Comparison of ENCODE assay signal across 8 cellular contexts in genomic region chr1:201348211-201348566, GRCh38. TPM values are rescaled to one million over a fixed set of nuclear protein-coding genes. Genes with fewer than 3 reads are reported as not detected.
DNase-seq lines count a peak whose midpoint lies in the region; ATAC-seq and TF ChIP-seq lines count a peak whose summit lies in the region.

No MANE protein-coding gene starts in this region.

- no peak overlapping the region for H3K27ac ChIP-seq in heart right ventricle
- H3K27ac ChIP-seq in spleen, result no peak overlapping the region
- no peak overlapping the region for H3K27ac ChIP-seq in caudate nucleus (ENCODE audit: low read depth, low read length)

- no peak for TF ChIP-seq POLR2A in spleen (IDR thresholded peaks at IDR 0.05)

- no peaks in the 10 kb centered on the region for H3K36me3 ChIP-seq in heart right ventricle
- no peaks in the 10 kb centered on the region for H3K36me3 ChIP-seq in spleen

- DNase-seq in A172 (ENCODE audit: low spot score) (peak; percentile 59), NCI-H1105 treated with DMSO at 0.1 percent for 48 hours (lab: John Stamatoyannopoulos, UW) (peak; percentile 17), heart right ventricle (no peak), spleen (peak; percentile 57), caudate nucleus (lab: John Stamatoyannopoulos, UW) (no peak)
- peak; percentile 27 to 43 for DNase-seq in activated CD4-positive, alpha-beta T cell treated with anti-CD3 and anti-CD28 coated beads, Interleukin-2, amount 50 U/mL, for 48 hours

- peaks cover 0 to 8% (median 0%) of the 10 kb centered on the region in 7 donors for H3K27me3 ChIP-seq in heart right ventricle
- peaks cover 0 to 32% (median 4%) of the 10 kb centered on the region in 7 donors for H3K27me3 ChIP-seq in spleen (replicated peaks in 1 of 7)

- peaks cover 0 to 12% (median 3%) of the 10 kb centered on the region in 9 donors for H3K4me1 ChIP-seq in heart right ventricle
- H3K4me1 ChIP-seq in spleen, result no peaks in the 10 kb centered on the region

- TF ChIP-seq CTCF in GM12875 (IDR thresholded peaks at IDR 0.05; ENCODE audit: borderline replicate concordance, insufficient read depth, low read depth, low read length), result peak; percentile 79
- peak; percentile 33 to 61 (median 50) for TF ChIP-seq CTCF in heart right ventricle (IDR thresholded peaks at IDR 0.05)
- TF ChIP-seq CTCF in spleen (IDR thresholded peaks at IDR 0.05 in 8 of 11, conservative IDR thresholded peaks at IDR 0.05 in 3 of 11), result peak in 5 of 11 experiments; percentile 15 to 51 (median 36)

- intact Hi-C loops in heart right ventricle (cut with DNase I), result loop anchor here in 7 of 10 donors (2.0 to 10.0 kb wide), 9 partner anchors 36 to 134 kb away; no protein-coding TSS in a partner anchor
- intact Hi-C loops in spleen (cut with DNase I; ENCODE audit: low total_unique reads), result no loop called here

- WGBS in heart right ventricle, 2 donors, result 15 to 30% methylated on average over 6 of the region's 6 CpGs
- WGBS in spleen, 5 donors, result 13 to 27% (median 22%) methylated on average over 6 of the region's 6 CpGs

- ATAC-seq in heart right ventricle (peak in 7 of 8 donors; percentile 5 to 59 (median 48)), GM21619 (IDR thresholded peaks at IDR 0.05; ENCODE audit: unreplicated experiment) (no peak)

- no peak overlapping the region for H3K4me3 ChIP-seq in GM12875 (ENCODE audit: low read depth, low read length)
- H3K4me3 ChIP-seq in heart right ventricle, result no peak overlapping the region
- no peak overlapping the region for H3K4me3 ChIP-seq in spleen

- no peaks in the 10 kb centered on the region for H3K9me3 ChIP-seq in heart right ventricle
- no peaks in the 10 kb centered on the region for H3K9me3 ChIP-seq in spleen

RNA-seq across cellular contexts. Expression of gene TNNT2, which starts 29.3 kb away (rescaled TPM):
- total RNA-seq in A172 (2014; rRNA removed; shearing (Covaris generic)), result 0.45 and 2.9 TPM in 2 replicates
- over 10,000 TPM in 1 of 10 donors, 1,000 to 10,000 TPM in 9; 5,905 to 10,183 (median 7,503) TPM for total RNA-seq in heart right ventricle
- over 10,000 TPM; 10,337 to 31,279 TPM for polyA plus RNA-seq in heart right ventricle
- total RNA-seq in spleen, result under 1 TPM in 2 of 7 donors, not detected in 5; 0.41 to 0.55 TPM
- polyA plus RNA-seq in spleen, result 1 to 10 TPM; 1.2 to 3.8 (median 3.8) TPM

RNA-seq across cellular contexts. Expression of gene LAD1, which starts 50.9 kb away (rescaled TPM):
- total RNA-seq in A172 (2014; rRNA removed; shearing (Covaris generic)), result 0.67 TPM in 1 of 2 replicates, not detected in the other
- total RNA-seq in heart right ventricle (10 to 100 TPM in 1 of 10 donors, 1 to 10 TPM in 8, under 1 TPM in 1; 0.85 to 12.9 (median 2.9) TPM), spleen (1 to 10 TPM in 2 of 7 donors, under 1 TPM in 2, not detected in 3; 0.64 to 2.0 (median 1.3) TPM)
- polyA plus RNA-seq in heart right ventricle (10 to 100 TPM in 1 of 2 donors, 1 to 10 TPM in 1; 2.6 to 42.2 TPM), spleen (1 to 10 TPM in 2 of 3 donors, under 1 TPM in 1; 0.96 to 4.0 (median 2.4) TPM)

Comparison
In these comparisons a context has a peak if more than half of its experiments do, and no peak if none do; other contexts are left out.
1. DNase-seq: peak in A172 (single experiment), NCI-H1105 treated with DMSO at 0.1 percent for 48 hours (single experiment), activated CD4-positive, alpha-beta T cell treated with anti-CD3 and anti-CD28 coated beads, Interleukin-2, amount 50 U/mL, for 48 hours (2 of 2) and spleen (single experiment); none in heart right ventricle (0 of 2) and caudate nucleus (0 of 61).
2. RNA of gene TNNT2, which starts 29.3 kb away (total RNA-seq): 5,905 to 10,183 TPM in heart right ventricle; 0.45 to 2.9 TPM in A172 and 0.41 to 0.55 TPM in spleen; every median in the first group is over 1,000 times any median in the second.